In genomic region chr2:15732341-15733077, GRCh38 we compare ENCODE assay signal across 10 cellular contexts.
DNase-seq lines count a peak whose midpoint lies in the region; ATAC-seq and TF ChIP-seq lines count a peak whose summit lies in the region.
"Had no signal": no experiment of that assay in that cellular context is flagged by ENCODE, and none has a peak within 500 bp of the region (broad histone marks: within the 10 kb centered on the region; RNA-seq: fewer than 3 reads in every experiment).

No MANE protein-coding gene starts in this region.

- no peak overlapping the region for H3K4me3 ChIP-seq in GM12865 (ENCODE audit: low read depth, low read length)
- H3K4me3 ChIP-seq in CD8-positive, alpha-beta memory T cell (ENCODE audit: low read length) = no peak overlapping the region

- no peaks in the 10 kb centered on the region for H3K4me1 Mint-ChIP-seq in CD8-positive, alpha-beta memory T cell

- no peaks in the 10 kb centered on the region for H3K36me3 ChIP-seq in CD8-positive, alpha-beta memory T cell (ENCODE audit: insufficient read depth, low read length)

- TF ChIP-seq CTCF in GM12865 (IDR thresholded peaks at IDR 0.05; ENCODE audit: insufficient read depth, low read depth, low read length, missing control alignments) = no peak

- DNase-seq in GM12865 (ENCODE audit: low read depth) = peak; percentile 76
- no peak for DNase-seq in medulla oblongata (ENCODE audit: extremely low spot score)
- DNase-seq in left lobe of liver (ENCODE audit: low spot score) = no peak
- no peak for DNase-seq in CD8-positive, alpha-beta memory T cell
- no peak for DNase-seq in inferior parietal cortex (ENCODE audit: extremely low spot score)
- DNase-seq: activated CD8-positive, alpha-beta memory T cell treated with anti-CD3 and anti-CD28 coated beads for 24 hours; CD8-positive, alpha-beta T cell had no signal

- no peaks in the 10 kb centered on the region for H3K27me3 ChIP-seq in CD8-positive, alpha-beta memory T cell (ENCODE audit: insufficient read depth, low read length, poor library complexity, severe bottlenecking)

- CTCF ChIA-PET in CD8-positive, alpha-beta memory T cell (lab: Charles Lee) = no interaction called here

- H3K27me3 Mint-ChIP-seq in CD8-positive, alpha-beta memory T cell = peaks cover 0 to 12% of the 10 kb centered on the region in 2 donors

- H3K9me3 Mint-ChIP-seq in CD8-positive, alpha-beta memory T cell = no peaks in the 10 kb centered on the region
- H3K9me3 Mint-ChIP-seq: CD8-positive, alpha-beta T cell had no signal

- no peaks in the 10 kb centered on the region for H3K36me3 Mint-ChIP-seq in CD8-positive, alpha-beta memory T cell
- H3K36me3 Mint-ChIP-seq: CD8-positive, alpha-beta T cell had no signal

- no peak overlapping the region for H3K4me3 Mint-ChIP-seq in CD8-positive, alpha-beta memory T cell
- H3K4me3 Mint-ChIP-seq: CD8-positive, alpha-beta T cell had no signal

- POLR2A ChIA-PET in CD8-positive, alpha-beta memory T cell (lab: Charles Lee) = no interaction called here

- ATAC-seq in GM19468 (IDR thresholded peaks at IDR 0.05; ENCODE audit: extremely low read depth, unreplicated experiment) (peak; percentile 98), HG03095 (IDR thresholded peaks at IDR 0.05; ENCODE audit: unreplicated experiment) (peak; percentile 98), SK-N-SH treated with all-trans-retinoic acid at 6 μM for 48 hours (no peak), left lobe of liver (no peak)
- ATAC-seq: CD8-positive, alpha-beta T cell had no signal

- no peak overlapping the region for H3K27ac Mint-ChIP-seq in CD8-positive, alpha-beta memory T cell
- H3K27ac Mint-ChIP-seq: CD8-positive, alpha-beta T cell had no signal

- H3K27ac ChIP-seq in CD8-positive, alpha-beta memory T cell (ENCODE audit: low read depth, low read length) = no peak overlapping the region

- H3K9me3 ChIP-seq in CD8-positive, alpha-beta memory T cell (ENCODE audit: low read length) = no peaks in the 10 kb centered on the region

- no peaks in the 10 kb centered on the region for H3K4me1 ChIP-seq in CD8-positive, alpha-beta memory T cell (ENCODE audit: insufficient read depth, low read length)

TF ChIP-seq in SK-N-SH treated with all-trans-retinoic acid at 6 μM for 48 hours, 23 proteins besides CTCF, POLR2A, EP300 and RAD21:
- TF ChIP-seq, protein P1, sequence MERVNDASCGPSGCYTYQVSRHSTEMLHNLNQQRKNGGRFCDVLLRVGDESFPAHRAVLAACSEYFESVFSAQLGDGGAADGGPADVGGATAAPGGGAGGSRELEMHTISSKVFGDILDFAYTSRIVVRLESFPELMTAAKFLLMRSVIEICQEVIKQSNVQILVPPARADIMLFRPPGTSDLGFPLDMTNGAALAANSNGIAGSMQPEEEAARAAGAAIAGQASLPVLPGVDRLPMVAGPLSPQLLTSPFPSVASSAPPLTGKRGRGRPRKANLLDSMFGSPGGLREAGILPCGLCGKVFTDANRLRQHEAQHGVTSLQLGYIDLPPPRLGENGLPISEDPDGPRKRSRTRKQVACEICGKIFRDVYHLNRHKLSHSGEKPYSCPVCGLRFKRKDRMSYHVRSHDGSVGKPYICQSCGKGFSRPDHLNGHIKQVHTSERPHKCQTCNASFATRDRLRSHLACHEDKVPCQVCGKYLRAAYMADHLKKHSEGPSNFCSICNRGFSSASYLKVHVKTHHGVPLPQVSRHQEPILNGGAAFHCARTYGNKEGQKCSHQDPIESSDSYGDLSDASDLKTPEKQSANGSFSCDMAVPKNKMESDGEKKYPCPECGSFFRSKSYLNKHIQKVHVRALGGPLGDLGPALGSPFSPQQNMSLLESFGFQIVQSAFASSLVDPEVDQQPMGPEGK (CRISPR knock-in tag; IDR thresholded peaks at IDR 0.05; ENCODE audit: borderline replicate concordance) = no peak
- no peak for TF ChIP-seq CSDC2 (CRISPR knock-in tag; IDR thresholded peaks at IDR 0.05)
- TF ChIP-seq PPARA (CRISPR knock-in tag; IDR thresholded peaks at IDR 0.05; ENCODE audit: borderline replicate concordance) = no peak
- no peak for TF ChIP-seq ZFP30 (CRISPR knock-in tag; IDR thresholded peaks at IDR 0.05)
- TF ChIP-seq, protein P2, sequence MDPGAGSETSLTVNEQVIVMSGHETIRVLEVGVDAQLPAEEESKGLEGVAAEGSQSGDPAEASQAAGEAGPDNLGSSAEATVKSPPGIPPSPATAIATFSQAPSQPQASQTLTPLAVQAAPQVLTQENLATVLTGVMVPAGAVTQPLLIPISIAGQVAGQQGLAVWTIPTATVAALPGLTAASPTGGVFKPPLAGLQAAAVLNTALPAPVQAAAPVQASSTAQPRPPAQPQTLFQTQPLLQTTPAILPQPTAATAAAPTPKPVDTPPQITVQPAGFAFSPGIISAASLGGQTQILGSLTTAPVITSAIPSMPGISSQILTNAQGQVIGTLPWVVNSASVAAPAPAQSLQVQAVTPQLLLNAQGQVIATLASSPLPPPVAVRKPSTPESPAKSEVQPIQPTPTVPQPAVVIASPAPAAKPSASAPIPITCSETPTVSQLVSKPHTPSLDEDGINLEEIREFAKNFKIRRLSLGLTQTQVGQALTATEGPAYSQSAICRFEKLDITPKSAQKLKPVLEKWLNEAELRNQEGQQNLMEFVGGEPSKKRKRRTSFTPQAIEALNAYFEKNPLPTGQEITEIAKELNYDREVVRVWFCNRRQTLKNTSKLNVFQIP (CRISPR knock-in tag; IDR thresholded peaks at IDR 0.05; ENCODE audit: borderline replicate concordance, low read depth) = no peak
- 0 out of 2 replicates have a peak, but pooled peaks have one; percentile 28 for TF ChIP-seq ISL1 (CRISPR knock-in tag; IDR thresholded peaks at IDR 0.05)
- TF ChIP-seq ARNTL (CRISPR knock-in tag; IDR thresholded peaks at IDR 0.05; ENCODE audit: borderline replicate concordance, low read depth) = no peak
- peak; percentile 35; the same call in 1 of the 2 replicates for TF ChIP-seq TCF4 (CRISPR knock-in tag; IDR thresholded peaks at IDR 0.05; ENCODE audit: borderline replicate concordance)

Comparison
In these comparisons a context has a peak if more than half of its experiments do, and no peak if none do; other contexts are left out.
1. ATAC-seq: peak in GM19468 (single experiment) and HG03095 (single experiment); none in SK-N-SH treated with all-trans-retinoic acid at 6 μM for 48 hours (single experiment) and left lobe of liver (single experiment).